ENCODE assay signal across 33 cellular contexts in the genomic region with DNA sequence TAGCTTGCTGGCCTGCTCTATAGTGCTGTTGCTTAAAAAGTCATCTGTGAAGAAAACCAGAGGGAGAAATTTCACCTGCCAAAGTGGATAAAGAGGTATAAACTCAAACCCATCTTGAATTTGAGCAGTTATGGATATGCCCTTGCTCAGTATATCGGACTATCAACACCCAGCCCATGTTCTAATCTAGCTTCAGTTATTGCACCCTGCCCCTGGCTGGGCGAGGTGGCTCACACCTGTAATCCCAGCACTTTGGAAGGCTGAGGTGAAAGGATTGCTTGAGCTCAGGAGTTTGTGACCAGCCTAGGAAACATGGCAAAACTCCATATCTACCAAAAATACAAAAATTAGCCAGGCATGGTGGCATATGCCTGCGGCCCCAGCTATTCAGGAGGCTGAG.
"Had no signal": no experiment of that assay in that cellular context is flagged by ENCODE, and none has a peak within 500 bp of the region (broad histone marks: within the 10 kb centered on the region; RNA-seq: fewer than 3 reads in every experiment).

No MANE protein-coding gene starts in this region.

- H3K4me1 Mint-ChIP-seq: activated B cell treated with CpG ODN at 0.5 μM for 24 hours had no signal

- ATAC-seq: activated T-cell treated with anti-CD3 and anti-CD28 coated beads, Interleukin-2, amount 50 U/mL, for 4 hours; PC-3 had no signal

- H3K9me3 Mint-ChIP-seq: activated B cell treated with CpG ODN at 0.5 μM for 24 hours; activated CD4-positive, alpha-beta memory T cell treated with anti-CD3 and anti-CD28 coated beads for 36 hours; activated naive CD8-positive, alpha-beta T cell treated with anti-CD3 and anti-CD28 coated beads for 36 hours; activated T-cell treated with anti-CD3 and anti-CD28 coated beads, Interleukin-2, amount 50 U/mL, for 4 hours; activated T-helper 1 cell treated with anti-CD3 and anti-CD28 coated beads, Interleukin-12 subunit alpha, Interleukin-12 subunit beta, Interleukin-2, Interleukin-4 antibody, amounts not matched to agents 30 ng/mL and 10 ng/mL and 1 ng/mL, durations not matched to agents 14 hours and 24 hours and 36 hours; IgD-negative memory B cell had no signal

- H3K4me1 ChIP-seq: Peyer's patch, SJSA1 had no signal

- H3K9me3 ChIP-seq: Peyer's patch, SJSA1, SK-N-SH had no signal

- H3K36me3 Mint-ChIP-seq: IgD-negative memory B cell had no signal

- H3K27me3 ChIP-seq: brain microvascular endothelial cell, Peyer's patch, SJSA1 had no signal

- H3K4me3 Mint-ChIP-seq: activated B cell treated with CpG ODN at 0.5 μM for 24 hours; activated CD4-positive, alpha-beta memory T cell treated with anti-CD3 and anti-CD28 coated beads for 36 hours; activated naive CD8-positive, alpha-beta T cell treated with anti-CD3 and anti-CD28 coated beads for 36 hours; activated T-cell treated with anti-CD3 and anti-CD28 coated beads, Interleukin-2, amount 50 U/mL, for 4 hours; activated T-helper 1 cell treated with anti-CD3 and anti-CD28 coated beads, Interleukin-12 subunit alpha, Interleukin-12 subunit beta, Interleukin-2, Interleukin-4 antibody, amounts not matched to agents 30 ng/mL and 10 ng/mL and 1 ng/mL, durations not matched to agents 14 hours and 24 hours and 36 hours; IgD-negative memory B cell had no signal

- H3K4me3 ChIP-seq: Peyer's patch, SJSA1 had no signal

- DNase-seq: activated B cell treated with CpG ODN at 0.5 μM for 24 hours; activated CD4-positive, alpha-beta memory T cell treated with anti-CD3 and anti-CD28 coated beads for 36 hours; activated CD4-positive, alpha-beta T cell treated with anti-CD3 and anti-CD28 coated beads for 4 hours; activated CD4-positive, alpha-beta T cell treated with anti-CD3 and anti-CD28 coated beads, Interleukin-2, amount 50 U/mL, for 1 hour; activated CD4-positive, CD25-positive, alpha-beta regulatory T cell treated with anti-CD3 and anti-CD28 coated beads, Interleukin-2, amount 50 U/mL, for 72 hours; activated CD8-positive, alpha-beta memory T cell treated with anti-CD3 and anti-CD28 coated beads, Interleukin-2, amount 50 U/mL, for 4 hours; activated effector memory CD4-positive, alpha-beta T cell treated with Interleukin-2 at 50 U/mL for 16 hours; activated naive CD4-positive, alpha-beta T cell treated with Interleukin-2 at 50 U/mL for 16 hours; activated naive CD8-positive, alpha-beta T cell treated with anti-CD3 and anti-CD28 coated beads for 36 hours; activated T-cell treated with anti-CD3 and anti-CD28 coated beads for 4 hours; activated T-cell treated with anti-CD3 and anti-CD28 coated beads, Interleukin-2, amount 50 U/mL, for 4 hours; amniotic stem cell; aorta; brain microvascular endothelial cell; Karpas-422; KBM-7; NCI-H1105; NCI-H1417 treated with DMSO at 0.1 percent for 48 hours; NCI-H1930; NCI-H2081 treated with DMSO at 0.1 percent for 48 hours; NCI-H345; NCI-H524 treated with DMSO at 0.1 percent for 48 hours; PC-3; Peyer's patch; RPMI8226; SHP77 treated with DMSO at 0.1 percent for 48 hours; SK-N-SH; T-helper 2 cell; T-helper 9 cell had no signal

- H3K27ac ChIP-seq: brain microvascular endothelial cell, Peyer's patch, SJSA1, VCaP had no signal

- H3K27me3 Mint-ChIP-seq: activated B cell treated with CpG ODN at 0.5 μM for 24 hours; activated CD4-positive, alpha-beta memory T cell treated with anti-CD3 and anti-CD28 coated beads for 36 hours; activated naive CD8-positive, alpha-beta T cell treated with anti-CD3 and anti-CD28 coated beads for 36 hours; IgD-negative memory B cell had no signal

- H3K27ac Mint-ChIP-seq: activated B cell treated with CpG ODN at 0.5 μM for 24 hours; activated CD4-positive, alpha-beta memory T cell treated with anti-CD3 and anti-CD28 coated beads for 36 hours; activated naive CD8-positive, alpha-beta T cell treated with anti-CD3 and anti-CD28 coated beads for 36 hours; activated T-helper 1 cell treated with anti-CD3 and anti-CD28 coated beads, Interleukin-12 subunit alpha, Interleukin-12 subunit beta, Interleukin-2, Interleukin-4 antibody, amounts not matched to agents 30 ng/mL and 10 ng/mL and 1 ng/mL, durations not matched to agents 14 hours and 24 hours and 36 hours; IgD-negative memory B cell had no signal
